ENCODE assay signal across 9 cellular contexts in genomic region chr6:33958208-33958862, GRCh38.
A peak's percentile ranks its signal among the peaks of the same experiment; 100 is the strongest.
DNase-seq lines count a peak whose midpoint lies in the region; ATAC-seq and TF ChIP-seq lines count a peak whose summit lies in the region.
"Had no signal": no experiment of that assay in that cellular context is flagged by ENCODE, and none has a peak within 500 bp of the region (broad histone marks: within the 10 kb centered on the region; RNA-seq: fewer than 3 reads in every experiment).

No MANE protein-coding gene starts in this region.

- H2AFZ ChIP-seq in MM.1S (ENCODE audit: low read length) = no peak overlapping the region

- H3K79me2 ChIP-seq in MM.1S (ENCODE audit: low read length) = no peaks in the 10 kb centered on the region

- H3K9me3 Mint-ChIP-seq in activated CD4-positive, alpha-beta T cell treated with anti-CD3 and anti-CD28 coated beads, Interleukin-2, amount 10 ng/mL, durations not matched to agents 7 days and 5 days = no peaks in the 10 kb centered on the region
- no peaks in the 10 kb centered on the region for H3K9me3 Mint-ChIP-seq in osteocyte (ENCODE audit: unreplicated experiment)

- CTCF ChIA-PET in activated CD4-positive, alpha-beta T cell treated with anti-CD3 and anti-CD28 coated beads, Interleukin-2, amount 10 ng/mL, durations not matched to agents 7 days and 5 days (lab: Charles Lee) = interaction anchor here (1.2 to 1.8 kb wide), 4 partner anchors 9 to 45 kb away, joined by 3 to 7 read pairs (median 4); no protein-coding TSS in a partner anchor

- POLR2A ChIA-PET in activated CD4-positive, alpha-beta T cell treated with anti-CD3 and anti-CD28 coated beads, Interleukin-2, amount 10 ng/mL, durations not matched to agents 7 days and 5 days (lab: Charles Lee) = no interaction called here

- H3K9me2 ChIP-seq in MM.1S (replicated peaks; ENCODE audit: insufficient read depth, low read length) = no peaks in the 10 kb centered on the region

- no peak overlapping the region for H3K27ac ChIP-seq in MM.1S (ENCODE audit: low read length)

- H3K4me3 ChIP-seq in MM.1S (ENCODE audit: low read length) = no peak overlapping the region
- H3K4me3 ChIP-seq: HAP-1 had no signal

- H3K4me2 ChIP-seq in MM.1S (ENCODE audit: low read depth, low read length) = no peak overlapping the region

- H3K4me1 ChIP-seq in MM.1S (ENCODE audit: low read length) = no peaks in the 10 kb centered on the region

- no peak overlapping the region for H3K27ac Mint-ChIP-seq in activated CD4-positive, alpha-beta T cell treated with anti-CD3 and anti-CD28 coated beads, Interleukin-2, amount 10 ng/mL, durations not matched to agents 7 days and 5 days
- H3K27ac Mint-ChIP-seq in osteocyte (ENCODE audit: unreplicated experiment) = no peak overlapping the region

- TF ChIP-seq CTCF in MM.1S (IDR thresholded peaks at IDR 0.05; ENCODE audit: low read length) (peak; percentile 37), osteocyte (IDR thresholded peaks at IDR 0.05) (peak; percentile 40)

- H3K27me3 ChIP-seq in MM.1S (replicated peaks; ENCODE audit: insufficient read depth, low read length) = peaks cover 60% of the 10 kb centered on the region

- ATAC-seq in GM19463 (IDR thresholded peaks at IDR 0.05; ENCODE audit: unreplicated experiment) = no peak

- no peak overlapping the region for H3K9ac ChIP-seq in MM.1S (ENCODE audit: low read length)

- H3K4me3 Mint-ChIP-seq in activated CD4-positive, alpha-beta T cell treated with anti-CD3 and anti-CD28 coated beads, Interleukin-2, amount 10 ng/mL, durations not matched to agents 7 days and 5 days = no peak overlapping the region
- H3K4me3 Mint-ChIP-seq in osteocyte (ENCODE audit: unreplicated experiment) = no peak overlapping the region

- H3K27me3 Mint-ChIP-seq in activated CD4-positive, alpha-beta T cell treated with anti-CD3 and anti-CD28 coated beads, Interleukin-2, amount 10 ng/mL, durations not matched to agents 7 days and 5 days = peaks cover 9% of the 10 kb centered on the region
- H3K27me3 Mint-ChIP-seq in osteocyte (ENCODE audit: unreplicated experiment) = peaks cover 23% of the 10 kb centered on the region

- H3K9me3 ChIP-seq in MM.1S (replicated peaks; ENCODE audit: insufficient read depth, low read length) = no peaks in the 10 kb centered on the region
- H3K9me3 ChIP-seq: HAP-1 had no signal

- H3K4me1 Mint-ChIP-seq in activated CD4-positive, alpha-beta T cell treated with anti-CD3 and anti-CD28 coated beads, Interleukin-2, amount 10 ng/mL, durations not matched to agents 7 days and 5 days = peaks cover 4% of the 10 kb centered on the region
- no peaks in the 10 kb centered on the region for H3K4me1 Mint-ChIP-seq in osteocyte (ENCODE audit: unreplicated experiment)

- peak; percentile 17 for DNase-seq in activated CD4-positive, alpha-beta T cell treated with anti-CD3 and anti-CD28 coated beads for 48 hours
- DNase-seq in activated CD4-positive, alpha-beta T cell treated with anti-CD3 and anti-CD28 coated beads, Interleukin-2, amount 10 ng/mL, durations not matched to agents 7 days and 5 days = no peak
- no peak for DNase-seq in MM.1S
- DNase-seq in cerebellar cortex (ENCODE audit: low spot score) = peak; percentile 39
- DNase-seq in osteocyte (ENCODE audit: extremely low spot score, unreplicated experiment) = no peak
- no peak for DNase-seq in stimulated activated naive CD4-positive, alpha-beta T cell treated with Interleukin-2 at 50 U/mL for 16 hours (lab: John Stamatoyannopoulos, UW)
- no peak for DNase-seq in SW480 (ENCODE audit: low spot score)

- H3F3A ChIP-seq in MM.1S (ENCODE audit: insufficient read depth, low read length) = no peaks in the 10 kb centered on the region

- H3K36me3 Mint-ChIP-seq in activated CD4-positive, alpha-beta T cell treated with anti-CD3 and anti-CD28 coated beads, Interleukin-2, amount 10 ng/mL, durations not matched to agents 7 days and 5 days (ENCODE audit: low read depth) = no peaks in the 10 kb centered on the region
- H3K36me3 Mint-ChIP-seq in osteocyte (ENCODE audit: unreplicated experiment) = no peaks in the 10 kb centered on the region

- no peaks in the 10 kb centered on the region for H3K36me3 ChIP-seq in MM.1S (replicated peaks; ENCODE audit: insufficient read depth, low read length)
- H3K36me3 ChIP-seq: HAP-1 had no signal

- H4K20me1 ChIP-seq in MM.1S (ENCODE audit: insufficient read depth, low read length) = no peaks in the 10 kb centered on the region

Comparison
In these comparisons a context has a peak if more than half of its experiments do, and no peak if none do; other contexts are left out.
1. DNase-seq: peak in activated CD4-positive, alpha-beta T cell treated with anti-CD3 and anti-CD28 coated beads for 48 hours (single experiment) and cerebellar cortex (single experiment); none in activated CD4-positive, alpha-beta T cell treated with anti-CD3 and anti-CD28 coated beads, Interleukin-2, amount 10 ng/mL, durations not matched to agents 7 days and 5 days (single experiment), MM.1S (single experiment), osteocyte (single experiment), stimulated activated naive CD4-positive, alpha-beta T cell treated with Interleukin-2 at 50 U/mL for 16 hours (single experiment) and SW480 (single experiment).